ENCODE assay signal across 25 cellular contexts in genomic region chr10:15363031-15363430, GRCh38. TPM values are rescaled to one million over a fixed set of nuclear protein-coding genes. Genes with fewer than 3 reads are reported as not detected.
A peak's percentile ranks its signal among the peaks of the same experiment; 100 is the strongest.
DNase-seq lines count a peak whose midpoint lies in the region; ATAC-seq and TF ChIP-seq lines count a peak whose summit lies in the region.
"Had no signal": no experiment of that assay in that cellular context is flagged by ENCODE, and none has a peak within 500 bp of the region (broad histone marks: within the 10 kb centered on the region; RNA-seq: fewer than 3 reads in every experiment).

No MANE protein-coding gene starts in this region.

- in situ Hi-C loops in Caki2 (cut with HindIII; ENCODE audit: low pct_unique_long_range_greater_than_20kb, low sequenced_read_pairs): no loop called here

- no peak overlapping the region for H3K27ac Mint-ChIP-seq in endothelial cell (ENCODE audit: unreplicated experiment)
- H3K27ac Mint-ChIP-seq: activated naive CD8-positive, alpha-beta T cell treated with anti-CD3 and anti-CD28 coated beads, Interleukin-2, amount 10 ng/mL, durations not matched to agents 7 days and 5 days; CD8-positive, alpha-beta memory T cell; IgD-negative memory B cell; naive B cell; stimulated activated memory B cell treated with anti-CD40 and anti-IgM and Interleukin-4, amounts not matched to agents 10 μg/mL and 1 μg/mL and 100 μg/mL, for 72 hours had no signal

- H3K4me1 Mint-ChIP-seq in endothelial cell (ENCODE audit: unreplicated experiment): peaks cover 12% of the 10 kb centered on the region
- H3K4me1 Mint-ChIP-seq: stimulated activated memory B cell treated with anti-CD40 and anti-IgM and Interleukin-4, amounts not matched to agents 10 μg/mL and 1 μg/mL and 100 μg/mL, for 72 hours had no signal

- peak overlapping the region; percentile 1 for H3K4me3 Mint-ChIP-seq in endothelial cell (ENCODE audit: unreplicated experiment)
- H3K4me3 Mint-ChIP-seq: activated naive CD8-positive, alpha-beta T cell treated with anti-CD3 and anti-CD28 coated beads, Interleukin-2, amount 10 ng/mL, durations not matched to agents 7 days and 5 days; CD8-positive, alpha-beta memory T cell; naive B cell; stimulated activated memory B cell treated with anti-CD40 and anti-IgM and Interleukin-4, amounts not matched to agents 10 μg/mL and 1 μg/mL and 100 μg/mL, for 72 hours had no signal

- ATAC-seq in GM19328 (IDR thresholded peaks at IDR 0.05; ENCODE audit: unreplicated experiment) (no peak), mucosa of descending colon (no peak)
- ATAC-seq: activated CD4-positive, CD25-positive, alpha-beta regulatory T cell treated with anti-CD3 and anti-CD28 coated beads, Interleukin-2, amount 50 U/mL, for 24 hours; esophagus mucosa; lower lobe of right lung; stimulated activated memory B cell treated with anti-CD40 and anti-IgM and Interleukin-4, amounts not matched to agents 10 μg/mL and 1 μg/mL and 100 μg/mL, for 72 hours had no signal

- H3K36me3 ChIP-seq in mesodermal cell (ENCODE audit: control insufficient read depth, insufficient read depth, low read length): peaks cover 42% of the 10 kb centered on the region
- no peaks in the 10 kb centered on the region for H3K36me3 ChIP-seq in mucosa of descending colon (ENCODE audit: low read depth)
- H3K36me3 ChIP-seq: breast epithelium, lower lobe of right lung, ovary, right lobe of liver had no signal

- H3K27ac ChIP-seq in mesodermal cell (ENCODE audit: low read depth, low read length, severe bottlenecking): peak overlapping the region; percentile 65
- H3K27ac ChIP-seq: breast epithelium, lower lobe of right lung, ovary, PC-9, right lobe of liver had no signal

- no peaks in the 10 kb centered on the region for H3K9me3 Mint-ChIP-seq in endothelial cell (ENCODE audit: unreplicated experiment)
- H3K9me3 Mint-ChIP-seq: activated naive CD8-positive, alpha-beta T cell treated with anti-CD3 and anti-CD28 coated beads, Interleukin-2, amount 10 ng/mL, durations not matched to agents 7 days and 5 days; IgD-negative memory B cell had no signal

- intact Hi-C loops in mucosa of descending colon (cut with DNase I, micrococcal nuclease): no loop called here

- H3K4me1 ChIP-seq in mesodermal cell (ENCODE audit: control insufficient read depth, insufficient read depth, low read length, poor library complexity, severe bottlenecking) (peaks cover 3% of the 10 kb centered on the region), mucosa of descending colon (ENCODE audit: low read depth) (no peaks in the 10 kb centered on the region)
- H3K4me1 ChIP-seq: breast epithelium, lower lobe of right lung, right lobe of liver had no signal

- H3K4me3 ChIP-seq in mesodermal cell (ENCODE audit: extremely low read depth, insufficient read depth, low read length, poor library complexity, severe bottlenecking) (no peak overlapping the region), mucosa of descending colon (no peak overlapping the region)
- H3K4me3 ChIP-seq: breast epithelium, dorsolateral prefrontal cortex, lower lobe of right lung, ovary, PC-9, right lobe of liver had no signal

- H3K9me3 ChIP-seq in mesodermal cell (ENCODE audit: control insufficient read depth, low read length) (peaks cover 5% of the 10 kb centered on the region), mucosa of descending colon (no peaks in the 10 kb centered on the region)
- H3K9me3 ChIP-seq: breast epithelium, lower lobe of right lung, ovary, right lobe of liver had no signal

- peaks cover 15% of the 10 kb centered on the region for H3K36me3 Mint-ChIP-seq in endothelial cell (ENCODE audit: low read depth, unreplicated experiment)
- H3K36me3 Mint-ChIP-seq: activated naive CD8-positive, alpha-beta T cell treated with anti-CD3 and anti-CD28 coated beads, Interleukin-2, amount 10 ng/mL, durations not matched to agents 7 days and 5 days; CD8-positive, alpha-beta memory T cell; IgD-negative memory B cell; stimulated activated memory B cell treated with anti-CD40 and anti-IgM and Interleukin-4, amounts not matched to agents 10 μg/mL and 1 μg/mL and 100 μg/mL, for 72 hours had no signal

- WGBS in mesodermal cell (ENCODE audit: insufficient coverage in 2 of 2), 2 experiments: 64 to 68% methylated on average over 7 of the region's 7 CpGs

- DNase-seq in Caki2 (ENCODE audit: low read depth) (peak; percentile 57), OCI-M1 (lab: John Stamatoyannopoulos, UW) (peak; percentile 8), endothelial cell (ENCODE audit: low spot score) (no peak), GDM1 (lab: John Stamatoyannopoulos, UW) (no peak), mucosa of descending colon (no peak), HuH-7 (ENCODE audit: low spot score) (no peak)
- DNase-seq: activated naive CD8-positive, alpha-beta T cell treated with anti-CD3 and anti-CD28 coated beads, Interleukin-2, amount 10 ng/mL, durations not matched to agents 7 days and 5 days; CD8-positive, alpha-beta memory T cell; DMS79 treated with DMSO at 0.1 percent for 48 hours; dorsolateral prefrontal cortex; lower lobe of right lung; naive B cell; NCI-H1694 treated with DMSO at 0.1 percent for 48 hours; NCI-H774; ovary; PC-9; right lobe of liver; T-helper 2 cell had no signal

- TF ChIP-seq CTCF in endothelial cell (IDR thresholded peaks at IDR 0.05; ENCODE audit: unreplicated experiment): no peak
- TF ChIP-seq CTCF in mucosa of descending colon (IDR thresholded peaks at IDR 0.05): no peak

- H3K27me3 Mint-ChIP-seq in endothelial cell (ENCODE audit: unreplicated experiment): peaks cover 1% of the 10 kb centered on the region

RNA-seq across cellular contexts. Expression of gene FAM171A1, which starts 8.1 kb away (rescaled TPM):
- 9.3 and 13.2 TPM in 2 replicates for total RNA-seq in Caki2 (2014; rRNA removed; shearing (Covaris generic); ENCODE audit: low replicate concordance)
- total RNA-seq in endothelial cell (ENCODE audit: unreplicated experiment) (113 TPM), mucosa of descending colon (10 to 100 TPM; 33.7 to 60.7 (median 50.4) TPM)
- polyA plus RNA-seq in mesodermal cell (2013, experiment 1 of 2): 57.8 TPM
- 49.5 TPM for polyA plus RNA-seq in mesodermal cell (2013, experiment 2 of 2)

Comparison
In these comparisons a context has a peak if more than half of its experiments do, and no peak if none do; other contexts are left out.
1. DNase-seq: peak in Caki2 (single experiment) and OCI-M1 (single experiment); none in endothelial cell (single experiment), GDM1 (single experiment), mucosa of descending colon (0 of 3) and HuH-7 (single experiment).